In genomic region chr12:122886851-122887816, GRCh38 we compare ENCODE assay signal across 8 cellular contexts. TPM values are rescaled to one million over a fixed set of nuclear protein-coding genes. Genes with fewer than 3 reads are reported as not detected.
DNase-seq lines count a peak whose midpoint lies in the region; ATAC-seq and FAIRE-seq lines count a peak whose summit lies in the region.

No MANE protein-coding gene starts in this region.

- intact Hi-C loops in activated CD4-positive, alpha-beta memory T cell treated with anti-CD3 and anti-CD28 coated beads for 36 hours (cut with micrococcal nuclease) = loop anchor here (1.0 to 10.0 kb wide), 5 partner anchors 11 to 828 kb away; partner anchors contain the start of genes ATP6V0A2, MPHOSPH9 and MTRFR

- no peaks in the 10 kb centered on the region for H3K9me3 Mint-ChIP-seq in activated CD4-positive, alpha-beta memory T cell treated with anti-CD3 and anti-CD28 coated beads for 36 hours

- peak overlapping the region; percentile 88 for H3K27ac Mint-ChIP-seq in activated CD4-positive, alpha-beta memory T cell treated with anti-CD3 and anti-CD28 coated beads for 36 hours

- ATAC-seq in GM21526 (IDR thresholded peaks at IDR 0.05; ENCODE audit: low FRiP score, unreplicated experiment) = peak; percentile 60

- H3K36me3 Mint-ChIP-seq in activated CD4-positive, alpha-beta memory T cell treated with anti-CD3 and anti-CD28 coated beads for 36 hours = peaks cover 3% of the 10 kb centered on the region

- peaks cover 7% of the 10 kb centered on the region for H3K27me3 Mint-ChIP-seq in activated CD4-positive, alpha-beta memory T cell treated with anti-CD3 and anti-CD28 coated beads for 36 hours

- peak; percentile 63 for DNase-seq in EL
- peak; percentile 60 for DNase-seq in HTR-8/SVneo (ENCODE audit: insufficient read length, low spot score)
- DNase-seq in activated CD4-positive, alpha-beta memory T cell treated with anti-CD3 and anti-CD28 coated beads for 36 hours = peak; percentile 84
- DNase-seq in germinal center (ENCODE audit: low spot score) = peak; percentile 69
- DNase-seq in stimulated activated CD8-positive, alpha-beta memory T cell treated with anti-CD3 and anti-CD28 coated beads, Interleukin-15, amount 100 ng/mL, for 48 hours (ENCODE audit: low read depth in 2 of 2) = peak; percentile 56 to 57
- no peak for DNase-seq in KG1 (lab: John Stamatoyannopoulos, UW)
- DNase-seq in midbrain (lab: John Stamatoyannopoulos, UW) = no peak

- CTCF ChIA-PET in activated CD4-positive, alpha-beta memory T cell treated with anti-CD3 and anti-CD28 coated beads for 36 hours (lab: Charles Lee) = interaction anchor here (2.5 kb wide), 1 partner anchor 15 kb away, joined by 15 read pairs; no protein-coding TSS in a partner anchor

- POLR2A ChIA-PET in activated CD4-positive, alpha-beta memory T cell treated with anti-CD3 and anti-CD28 coated beads for 36 hours (lab: Charles Lee) = interaction anchor here (0.7 kb wide), 2 partner anchors 15 to 335 kb away, joined by 3 read pairs; no protein-coding TSS in a partner anchor

- H3K4me3 Mint-ChIP-seq in activated CD4-positive, alpha-beta memory T cell treated with anti-CD3 and anti-CD28 coated beads for 36 hours = peak overlapping the region; percentile 70

- peaks cover 74% of the 10 kb centered on the region for H3K4me1 Mint-ChIP-seq in activated CD4-positive, alpha-beta memory T cell treated with anti-CD3 and anti-CD28 coated beads for 36 hours (ENCODE audit: low read depth)

- FAIRE-seq in HTR-8/SVneo (lab: Jason Lieb, UNC) = no peak

RNA-seq across cellular contexts. Expression of gene VPS37B, which starts 8.8 kb away (rescaled TPM):
- 10 to 100 TPM in 1 of 2 experiments, 1 to 10 TPM in 1; 10.0 to 10.4 TPM for total RNA-seq in activated CD4-positive, alpha-beta memory T cell treated with anti-CD3 and anti-CD28 coated beads for 36 hours

RNA-seq across cellular contexts. Expression of gene HIP1R, which starts 51.9 kb away (rescaled TPM):
- 10 to 100 TPM; 19.3 to 22.2 TPM for total RNA-seq in activated CD4-positive, alpha-beta memory T cell treated with anti-CD3 and anti-CD28 coated beads for 36 hours

Comparison
In these comparisons a context has a peak if more than half of its experiments do, and no peak if none do; other contexts are left out.
1. DNase-seq: peak in EL (single experiment), HTR-8/SVneo (single experiment), activated CD4-positive, alpha-beta memory T cell treated with anti-CD3 and anti-CD28 coated beads for 36 hours (single experiment), germinal center (single experiment) and stimulated activated CD8-positive, alpha-beta memory T cell treated with anti-CD3 and anti-CD28 coated beads, Interleukin-15, amount 100 ng/mL, for 48 hours (2 of 2); none in KG1 (single experiment) and midbrain (single experiment).